11 cellular contexts compared by ENCODE assay signal in the genomic region with DNA sequence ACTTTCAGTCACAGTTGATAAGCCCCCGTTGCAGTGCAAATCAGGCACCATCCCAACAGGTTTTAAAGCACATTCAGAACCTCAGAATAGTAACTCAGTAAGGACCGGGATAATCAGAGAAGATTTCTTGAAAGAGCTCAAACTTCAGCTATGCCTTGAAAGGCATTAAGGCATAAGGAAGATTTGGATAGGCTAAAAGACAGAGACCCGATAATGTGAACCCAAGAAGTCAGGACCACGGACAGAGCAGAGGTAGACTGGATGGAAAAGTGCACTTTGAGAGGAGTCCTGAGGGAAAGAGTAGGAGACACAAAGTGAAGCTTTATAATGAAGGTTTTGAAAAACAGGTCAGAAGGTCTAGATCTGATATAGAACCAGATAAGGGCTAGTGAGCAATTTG. TPM values are rescaled to one million over a fixed set of nuclear protein-coding genes. Genes with fewer than 3 reads are reported as not detected.
A peak's percentile ranks its signal among the peaks of the same experiment; 100 is the strongest.
DNase-seq lines count a peak whose midpoint lies in the region; ATAC-seq and TF ChIP-seq lines count a peak whose summit lies in the region.
"Had no signal": no experiment of that assay in that cellular context is flagged by ENCODE, and none has a peak within 500 bp of the region (broad histone marks: within the 10 kb centered on the region; RNA-seq: fewer than 3 reads in every experiment).

No MANE protein-coding gene starts in this region.

- no peaks in the 10 kb centered on the region for H3K36me3 ChIP-seq in HEK293 (ENCODE audit: control insufficient read depth in 2 of 2, insufficient read depth in 1 of 2, low read length in 2 of 2)
- H3K36me3 ChIP-seq in SK-N-MC (ENCODE audit: insufficient read depth, low read length) = no peaks in the 10 kb centered on the region
- H3K36me3 ChIP-seq: prostate gland had no signal

- CTCF ChIA-PET in HEK293 (lab: Yijun Ruan, JAX) = interaction anchor here (0.9 kb wide), 1 partner anchor 160 kb away, joined by 4 read pairs; no protein-coding TSS in a partner anchor

- no peak for TF ChIP-seq CTCF in HEK293 (tag by site-specific recombination; IDR thresholded peaks at IDR 0.05)
- no peak for TF ChIP-seq CTCF in fibroblast of villous mesenchyme (IDR thresholded peaks at IDR 0.05; ENCODE audit: insufficient read depth, low read depth, low read length)
- TF ChIP-seq CTCF in GM20000 (IDR thresholded peaks at IDR 0.05; ENCODE audit: extremely low read depth, missing control alignments) = no peak

- POLR2A ChIA-PET in HEK293 (lab: Yijun Ruan, JAX) = no interaction called here

- no peak for ATAC-seq in HG03378 (IDR thresholded peaks at IDR 0.05; ENCODE audit: unreplicated experiment)

- no peaks in the 10 kb centered on the region for H3K4me1 Mint-ChIP-seq in activated T-helper 2 cell treated with anti-CD3 and anti-CD28 coated beads, Interferon-gamma antibody, Interleukin-2, Interleukin-4, amounts not matched to agents 10 μg/mL and 5 μg/mL and 100 μg/mL, durations not matched to agents 14 hours and 24 hours and 36 hours (ENCODE audit: low read depth)
- H3K4me1 Mint-ChIP-seq: CD4-positive, CD25-positive, alpha-beta regulatory T cell had no signal

- DNase-seq in A172 (ENCODE audit: low spot score) = peak; percentile 58
- DNase-seq in SK-N-MC (ENCODE audit: low read depth, low spot score) = peak; percentile 20
- DNase-seq in fibroblast of villous mesenchyme (ENCODE audit: low read depth) = peak; percentile 50
- no peak for DNase-seq in GM20000 (ENCODE audit: low spot score)
- no peak for DNase-seq in NCI-H1092 (lab: John Stamatoyannopoulos, UW)
- no peak for DNase-seq in activated T-helper 2 cell treated with anti-CD3 and anti-CD28 coated beads, Interferon-gamma antibody, Interleukin-2, Interleukin-4, amounts not matched to agents 10 μg/mL and 5 μg/mL and 100 μg/mL, durations not matched to agents 14 hours and 24 hours and 36 hours (ENCODE audit: low spot score)
- DNase-seq: CD4-positive, CD25-positive, alpha-beta regulatory T cell; NCI-H1436 treated with DMSO at 0.1 percent for 48 hours had no signal

- no peak overlapping the region for H3K9ac ChIP-seq in SK-N-MC (ENCODE audit: insufficient read length)

- no peak overlapping the region for H3K4me3 Mint-ChIP-seq in activated T-helper 2 cell treated with anti-CD3 and anti-CD28 coated beads, Interferon-gamma antibody, Interleukin-2, Interleukin-4, amounts not matched to agents 10 μg/mL and 5 μg/mL and 100 μg/mL, durations not matched to agents 14 hours and 24 hours and 36 hours (ENCODE audit: low read depth)
- H3K4me3 Mint-ChIP-seq: CD4-positive, CD25-positive, alpha-beta regulatory T cell had no signal

- intact Hi-C loops in activated T-helper 2 cell treated with anti-CD3 and anti-CD28 coated beads, Interferon-gamma antibody, Interleukin-2, Interleukin-4, amounts not matched to agents 10 μg/mL and 5 μg/mL and 100 μg/mL, durations not matched to agents 14 hours and 24 hours and 36 hours (cut with micrococcal nuclease) = no loop called here

- no peaks in the 10 kb centered on the region for H3K4me1 ChIP-seq in HEK293 (ENCODE audit: control insufficient read depth, insufficient read depth, low read length)
- H3K4me1 ChIP-seq: prostate gland had no signal

- H3K9me3 ChIP-seq in HEK293 (ENCODE audit: control insufficient read depth, insufficient read depth, low read depth, low read length) (no peaks in the 10 kb centered on the region), SK-N-MC (ENCODE audit: low read depth, low read length) (no peaks in the 10 kb centered on the region)
- H3K9me3 ChIP-seq: prostate gland had no signal

- no peaks in the 10 kb centered on the region for H3K36me3 Mint-ChIP-seq in activated T-helper 2 cell treated with anti-CD3 and anti-CD28 coated beads, Interferon-gamma antibody, Interleukin-2, Interleukin-4, amounts not matched to agents 10 μg/mL and 5 μg/mL and 100 μg/mL, durations not matched to agents 14 hours and 24 hours and 36 hours (ENCODE audit: low read depth)

- H3K27ac Mint-ChIP-seq in activated T-helper 2 cell treated with anti-CD3 and anti-CD28 coated beads, Interferon-gamma antibody, Interleukin-2, Interleukin-4, amounts not matched to agents 10 μg/mL and 5 μg/mL and 100 μg/mL, durations not matched to agents 14 hours and 24 hours and 36 hours = no peak overlapping the region
- H3K27ac Mint-ChIP-seq: CD4-positive, CD25-positive, alpha-beta regulatory T cell had no signal

- H3K27ac ChIP-seq in HEK293 (ENCODE audit: extremely low read depth, low read depth, low read length) = no peak overlapping the region
- H3K27ac ChIP-seq in SK-N-MC = no peak overlapping the region
- H3K27ac ChIP-seq: prostate gland had no signal

- H3K9me3 Mint-ChIP-seq in activated T-helper 2 cell treated with anti-CD3 and anti-CD28 coated beads, Interferon-gamma antibody, Interleukin-2, Interleukin-4, amounts not matched to agents 10 μg/mL and 5 μg/mL and 100 μg/mL, durations not matched to agents 14 hours and 24 hours and 36 hours = no peaks in the 10 kb centered on the region

- H3K27me3 Mint-ChIP-seq in activated T-helper 2 cell treated with anti-CD3 and anti-CD28 coated beads, Interferon-gamma antibody, Interleukin-2, Interleukin-4, amounts not matched to agents 10 μg/mL and 5 μg/mL and 100 μg/mL, durations not matched to agents 14 hours and 24 hours and 36 hours (ENCODE audit: low read depth) = no peaks in the 10 kb centered on the region
- H3K27me3 Mint-ChIP-seq: CD4-positive, CD25-positive, alpha-beta regulatory T cell had no signal

- H3K4me3 ChIP-seq in HEK293 (ENCODE audit: low read depth, low read length) (no peak overlapping the region), SK-N-MC (no peak overlapping the region), fibroblast of villous mesenchyme (ENCODE audit: low read depth, low read length) (no peak overlapping the region)
- H3K4me3 ChIP-seq: prostate gland had no signal

TF ChIP-seq in HEK293, 187 proteins besides CTCF, POLR2A, EP300 and RAD21:
- TF ChIP-seq, protein P1, sequence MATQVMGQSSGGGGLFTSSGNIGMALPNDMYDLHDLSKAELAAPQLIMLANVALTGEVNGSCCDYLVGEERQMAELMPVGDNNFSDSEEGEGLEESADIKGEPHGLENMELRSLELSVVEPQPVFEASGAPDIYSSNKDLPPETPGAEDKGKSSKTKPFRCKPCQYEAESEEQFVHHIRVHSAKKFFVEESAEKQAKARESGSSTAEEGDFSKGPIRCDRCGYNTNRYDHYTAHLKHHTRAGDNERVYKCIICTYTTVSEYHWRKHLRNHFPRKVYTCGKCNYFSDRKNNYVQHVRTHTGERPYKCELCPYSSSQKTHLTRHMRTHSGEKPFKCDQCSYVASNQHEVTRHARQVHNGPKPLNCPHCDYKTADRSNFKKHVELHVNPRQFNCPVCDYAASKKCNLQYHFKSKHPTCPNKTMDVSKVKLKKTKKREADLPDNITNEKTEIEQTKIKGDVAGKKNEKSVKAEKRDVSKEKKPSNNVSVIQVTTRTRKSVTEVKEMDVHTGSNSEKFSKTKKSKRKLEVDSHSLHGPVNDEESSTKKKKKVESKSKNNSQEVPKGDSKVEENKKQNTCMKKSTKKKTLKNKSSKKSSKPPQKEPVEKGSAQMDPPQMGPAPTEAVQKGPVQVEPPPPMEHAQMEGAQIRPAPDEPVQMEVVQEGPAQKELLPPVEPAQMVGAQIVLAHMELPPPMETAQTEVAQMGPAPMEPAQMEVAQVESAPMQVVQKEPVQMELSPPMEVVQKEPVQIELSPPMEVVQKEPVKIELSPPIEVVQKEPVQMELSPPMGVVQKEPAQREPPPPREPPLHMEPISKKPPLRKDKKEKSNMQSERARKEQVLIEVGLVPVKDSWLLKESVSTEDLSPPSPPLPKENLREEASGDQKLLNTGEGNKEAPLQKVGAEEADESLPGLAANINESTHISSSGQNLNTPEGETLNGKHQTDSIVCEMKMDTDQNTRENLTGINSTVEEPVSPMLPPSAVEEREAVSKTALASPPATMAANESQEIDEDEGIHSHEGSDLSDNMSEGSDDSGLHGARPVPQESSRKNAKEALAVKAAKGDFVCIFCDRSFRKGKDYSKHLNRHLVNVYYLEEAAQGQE (tag by site-specific recombination; IDR thresholded peaks at IDR 0.05) = peak; percentile 95
- TF ChIP-seq ZNF473 (tag by site-specific recombination; IDR thresholded peaks at IDR 0.05) = no peak
TF ChIP-seq in HEK293: peak in this region for 1.

RNA-seq across cellular contexts. Expression of gene KLF7, which starts 36.9 kb away (rescaled TPM):
- 9.1 and 13.7 TPM in 2 replicates for total RNA-seq in A172 (2014; rRNA removed; shearing (Covaris generic))
- 26.4 and 28.1 TPM in 2 replicates for total RNA-seq in fibroblast of villous mesenchyme
- 16.6 and 19.3 TPM in 2 replicates for total RNA-seq in activated T-helper 2 cell treated with anti-CD3 and anti-CD28 coated beads, Interferon-gamma antibody, Interleukin-2, Interleukin-4, amounts not matched to agents 10 μg/mL and 5 μg/mL and 100 μg/mL, durations not matched to agents 14 hours and 24 hours and 36 hours

Comparison
In these comparisons a context has a peak if more than half of its experiments do, and no peak if none do; other contexts are left out.
1. DNase-seq: peak in A172 (single experiment), SK-N-MC (single experiment) and fibroblast of villous mesenchyme (single experiment); none in GM20000 (single experiment), NCI-H1092 (single experiment) and activated T-helper 2 cell treated with anti-CD3 and anti-CD28 coated beads, Interferon-gamma antibody, Interleukin-2, Interleukin-4, amounts not matched to agents 10 μg/mL and 5 μg/mL and 100 μg/mL, durations not matched to agents 14 hours and 24 hours and 36 hours (single experiment).